18 cellular contexts compared by ENCODE assay signal in genomic region chr3:105812194-105812586, GRCh38. TPM values are rescaled to one million over a fixed set of nuclear protein-coding genes. Genes with fewer than 3 reads are reported as not detected.
DNase-seq lines count a peak whose midpoint lies in the region; ATAC-seq and TF ChIP-seq lines count a peak whose summit lies in the region.
"Had no signal": no experiment of that assay in that cellular context is flagged by ENCODE, and none has a peak within 500 bp of the region (broad histone marks: within the 10 kb centered on the region; RNA-seq: fewer than 3 reads in every experiment).

No MANE protein-coding gene starts in this region.

- no peaks in the 10 kb centered on the region for H3K27me3 Mint-ChIP-seq in naive thymus-derived CD8-positive, alpha-beta T cell

- no TSS peak for BruUV-seq in IMR-90 (replicated peaks; lab: Mats Ljungman, UMichigan)
- BruUV-seq in OCI-LY7 (replicated peaks; lab: Mats Ljungman, UMichigan), result no TSS peak

- no peak overlapping the region for H2BK15ac ChIP-seq in IMR-90 (ENCODE audit: low read depth, low read length)

- peak overlapping the region in 1 of 2 experiments; percentile 23; a peak in 1 of 4 replicates for H4K8ac ChIP-seq in IMR-90 (ENCODE audit: low read depth in 2 of 2, low read length in 2 of 2)

- H3K27ac Mint-ChIP-seq in naive thymus-derived CD8-positive, alpha-beta T cell, result peak overlapping the region in 7 of 10 donors; percentile 1 to 73 (median 51)

- in situ Hi-C loops in IMR-90 (cut with MboI; ENCODE audit: low sequenced_read_pairs) (no loop called here), brain microvascular endothelial cell (cut with HindIII; ENCODE audit: low pct_ligation_motif_present, low sequenced_read_pairs) (no loop called here)

- H4K91ac ChIP-seq in IMR-90 (ENCODE audit: insufficient read depth, low read depth, low read length), result no peak overlapping the region

- TF ChIP-seq POLR2A in IMR-90 (IDR thresholded peaks at IDR 0.05; ENCODE audit: low read depth, low read length), result no peak

- CTCF ChIA-PET in IMR-90 (lab: Yijun Ruan, JAX), result no interaction called here
- CTCF ChIA-PET in OCI-LY7 (lab: Charles Lee; ENCODE audit: unreplicated experiment), result no interaction called here

- 0 out of 2 replicates have a peak overlapping the region, but pooled peaks have one; percentile 32 for H2BK120ac ChIP-seq in IMR-90 (ENCODE audit: low read depth, low read length)

- H3K9me1 ChIP-seq in IMR-90 (ENCODE audit: insufficient read depth, low read length), result no peaks in the 10 kb centered on the region

- no peaks in the 10 kb centered on the region for H3K9me3 ChIP-seq in IMR-90 (ENCODE audit: control insufficient read depth, insufficient read depth, low read length)
- H3K9me3 ChIP-seq in OCI-LY7 (ENCODE audit: low read length), result no peaks in the 10 kb centered on the region
- no peaks in the 10 kb centered on the region for H3K9me3 ChIP-seq in left lung
- H3K9me3 ChIP-seq: gastrocnemius medialis, transverse colon had no signal

- no peak overlapping the region for H3K4ac ChIP-seq in IMR-90 (ENCODE audit: low read depth, low read length)

- peaks cover 23 to 74% (median 67%) of the 10 kb centered on the region in 4 donors for H3K4me1 Mint-ChIP-seq in naive thymus-derived CD8-positive, alpha-beta T cell

- H2AK5ac ChIP-seq in IMR-90 (ENCODE audit: low read depth, low read length), result no peak overlapping the region

- no peak for TF ChIP-seq CTCF in IMR-90 (conservative IDR thresholded peaks at IDR 0.05; ENCODE audit: low read depth, low read length)
- no peak for TF ChIP-seq CTCF in brain microvascular endothelial cell (IDR thresholded peaks at IDR 0.05; ENCODE audit: low read depth, low read length, missing control alignments)
- no peak for TF ChIP-seq CTCF in OCI-LY7 (conservative IDR thresholded peaks at IDR 0.05; ENCODE audit: low read length)
- TF ChIP-seq CTCF in left lung (IDR thresholded peaks at IDR 0.05), result no peak

- dilution Hi-C loops in IMR-90 (cut with HindIII; ENCODE audit: low sequenced_read_pairs, unreplicated experiment), result no loop called here

- intact Hi-C loops in IMR-90 (cut with micrococcal nuclease) (no loop called here), OCI-LY7 (cut with micrococcal nuclease; ENCODE audit: unreplicated experiment) (loop anchor here (10.0 kb wide), 1 partner anchor 1287 kb away; no protein-coding TSS in a partner anchor), left lung (cut with DNase I) (no loop called here)

- H3K4me3 Mint-ChIP-seq in naive thymus-derived CD8-positive, alpha-beta T cell, result peak overlapping the region in 2 of 10 donors; percentile 9 to 25
- H3K4me3 Mint-ChIP-seq: neural crest cell had no signal

- peak; percentile 81 for DNase-seq in EH (ENCODE audit: low read depth)
- peak; percentile 74 for DNase-seq in IMR-90
- no peak for DNase-seq in brain microvascular endothelial cell
- DNase-seq in naive thymus-derived CD8-positive, alpha-beta T cell, result no peak
- DNase-seq in OCI-LY7 (ENCODE audit: low spot score), result no peak
- no peak for DNase-seq in KG1 (lab: John Stamatoyannopoulos, UW)
- DNase-seq in left lung, result no peak
- DNase-seq: activated CD4-positive, alpha-beta T cell treated with anti-CD3 and anti-CD28 coated beads, Interleukin-2, amount 50 U/mL, for 1 hour; activated naive CD4-positive, alpha-beta T cell treated with Interleukin-2 at 50 U/mL for 16 hours; DND-41; gastrocnemius medialis; left cardiac atrium; NCI-H2029 treated with DMSO at 0.1 percent for 48 hours; NK-92 treated with Interleukin-12 subunit alpha and Interleukin-12 subunit beta, amount 100 ng/mL, for 24 hours; transverse colon had no signal

- H2AFZ ChIP-seq in IMR-90 (replicated peaks; ENCODE audit: low read length, poor library complexity) (no peak overlapping the region), OCI-LY7 (ENCODE audit: low read length) (no peak overlapping the region)

- H3K27me3 ChIP-seq in IMR-90 (ENCODE audit: control insufficient read depth, insufficient read depth, low read length) (no peaks in the 10 kb centered on the region), brain microvascular endothelial cell (replicated peaks) (no peaks in the 10 kb centered on the region), left lung (no peaks in the 10 kb centered on the region)
- H3K27me3 ChIP-seq: gastrocnemius medialis, transverse colon had no signal

- TF ChIP-seq RAD21 in IMR-90 (IDR thresholded peaks at IDR 0.05; ENCODE audit: low read length), result no peak

- H4K20me1 ChIP-seq in IMR-90 (ENCODE audit: insufficient read depth, low read length) (no peaks in the 10 kb centered on the region; the same call in 1 of the 2 replicates), OCI-LY7 (ENCODE audit: insufficient read depth, low read length) (no peaks in the 10 kb centered on the region)

- H3K9me3 Mint-ChIP-seq in naive thymus-derived CD8-positive, alpha-beta T cell, result peaks cover 0 to 2% (median 0%) of the 10 kb centered on the region in 9 donors
- H3K9me3 Mint-ChIP-seq: neural crest cell had no signal

- H3K4me3 ChIP-seq in IMR-90 (ENCODE audit: insufficient read depth, low read depth, low read length) (no peak overlapping the region), brain microvascular endothelial cell (ENCODE audit: low read depth, low read length) (no peak overlapping the region), OCI-LY7 (ENCODE audit: low read depth, low read length, poor library complexity, severe bottlenecking) (no peak overlapping the region), left lung (no peak overlapping the region)
- H3K4me3 ChIP-seq: gastrocnemius medialis, skin epidermis, transverse colon had no signal

- no peak overlapping the region for H3K14ac ChIP-seq in IMR-90 (replicated peaks; ENCODE audit: low read depth, low read length)

- H3K79me2 ChIP-seq in OCI-LY7 (ENCODE audit: insufficient read depth, low read depth, low read length), result peaks cover 9% of the 10 kb centered on the region; the same call in 1 of the 2 replicates

- H3K56ac ChIP-seq in IMR-90 (ENCODE audit: extremely low read depth, insufficient read depth, low read length), result no peak overlapping the region

- H3K79me1 ChIP-seq in IMR-90 (ENCODE audit: low read depth in 1 of 2, low read length in 2 of 2), result peaks cover 5 to 21% of the 10 kb centered on the region in 2 experiments; a peak in 3 of 4 replicates

- no peak overlapping the region for H2AK9ac ChIP-seq in IMR-90 (replicated peaks; ENCODE audit: low read depth, low read length, poor library complexity)

- WGBS in IMR-90 (ENCODE audit: extremely low coverage in 2 of 2, insufficient read length in 1 of 2), 2 experiments, result 60% methylated on average over 1 of the region's 1 CpG; no CpG with 5 or more reads in 1 of the 2 experiments

- POLR2A ChIA-PET in IMR-90 (lab: Charles Lee; ENCODE audit: unreplicated experiment) (no interaction called here), OCI-LY7 (lab: Charles Lee) (interaction anchor here (1.2 to 2.0 kb wide), 3 partner anchors 10 to 11 kb away, joined by 3 to 15 read pairs (median 5); no protein-coding TSS in a partner anchor)
- POLR2A ChIA-PET in naive thymus-derived CD8-positive, alpha-beta T cell (lab: Charles Lee), result interaction anchor here (0.8 kb wide), 1 partner anchor 63 kb away, joined by 5 read pairs; no protein-coding TSS in a partner anchor

- peak overlapping the region; percentile 12; the same call in 1 of the 2 replicates for H3K18ac ChIP-seq in IMR-90 (ENCODE audit: low read depth, low read length)

- peaks cover 6 to 26% (median 15%) of the 10 kb centered on the region in 3 donors for H3K36me3 Mint-ChIP-seq in naive thymus-derived CD8-positive, alpha-beta T cell

- no peaks in the 10 kb centered on the region for H3K9me2 ChIP-seq in OCI-LY7 (ENCODE audit: insufficient read depth, low read length)

- no peak overlapping the region for H3K27ac ChIP-seq in IMR-90 (ENCODE audit: insufficient read depth, low read length)
- peak overlapping the region; percentile 5 for H3K27ac ChIP-seq in brain microvascular endothelial cell
- H3K27ac ChIP-seq in OCI-LY7 (ENCODE audit: low read depth, low read length, poor library complexity, severe bottlenecking), result no peak overlapping the region
- no peak overlapping the region for H3K27ac ChIP-seq in left lung
- H3K27ac ChIP-seq: gastrocnemius medialis, skin epidermis, transverse colon had no signal

- ATAC-seq in IMR-90 (ENCODE audit: low read depth) (peak; percentile 66), left lung (no peak), GM18519 (IDR thresholded peaks at IDR 0.05; ENCODE audit: low FRiP score, unreplicated experiment) (no peak)
- no peak for ATAC-seq in naive thymus-derived CD8-positive, alpha-beta T cell
- ATAC-seq: gastrocnemius medialis, left cardiac atrium had no signal

- no peak overlapping the region for H3K23ac ChIP-seq in IMR-90 (ENCODE audit: low read depth, low read length)

- peaks cover 2% of the 10 kb centered on the region; the same call in 1 of the 2 replicates for H3K4me1 ChIP-seq in IMR-90 (ENCODE audit: control insufficient read depth, insufficient read depth, low read length)
- H3K4me1 ChIP-seq in OCI-LY7 (ENCODE audit: insufficient read depth, low read length, poor library complexity, severe bottlenecking), result peaks cover 37% of the 10 kb centered on the region
- peaks cover 4 to 36% of the 10 kb centered on the region in 2 donors for H3K4me1 ChIP-seq in left lung

- no peak overlapping the region for H4K5ac ChIP-seq in IMR-90 (ENCODE audit: low read depth, low read length)

- H2BK5ac ChIP-seq in IMR-90 (ENCODE audit: low read depth, low read length, poor library complexity, severe bottlenecking), result peak overlapping the region; percentile 12

- H3K4me2 ChIP-seq in IMR-90 (ENCODE audit: low read depth, low read length) (peak overlapping the region; percentile 33; the same call in 1 of the 2 replicates), OCI-LY7 (ENCODE audit: low read length) (no peak overlapping the region; the same call in 1 of the 2 replicates)

- no peaks in the 10 kb centered on the region for H3K36me3 ChIP-seq in IMR-90 (ENCODE audit: control insufficient read depth, insufficient read depth, low read length)
- no peaks in the 10 kb centered on the region for H3K36me3 ChIP-seq in brain microvascular endothelial cell (replicated peaks)
- H3K36me3 ChIP-seq in OCI-LY7 (ENCODE audit: insufficient read depth, low read length), result 0 out of 2 replicates have a peak, but pooled peaks cover 3% of the 10 kb centered on the region
- no peaks in the 10 kb centered on the region for H3K36me3 ChIP-seq in left lung
- H3K36me3 ChIP-seq: gastrocnemius medialis, transverse colon had no signal

- H2BK20ac ChIP-seq in IMR-90 (ENCODE audit: low read depth, low read length), result no peak overlapping the region

- H3K9ac ChIP-seq in IMR-90 (ENCODE audit: low read depth, low read length), result no peak overlapping the region

TF ChIP-seq in IMR-90, 13 proteins besides CTCF, POLR2A, EP300 and RAD21 (continues in another document):
- TF ChIP-seq NFE2L2 (IDR thresholded peaks at IDR 0.05; ENCODE audit: low read depth, low read length) (no peak), SMC3 (IDR thresholded peaks at IDR 0.05; ENCODE audit: low read depth, low read length) (no peak)

RNA-seq across cellular contexts. Expression of gene CBLB, which starts 56.6 kb away (rescaled TPM):
- total RNA-seq in IMR-90 (2012; rRNA removed), result 20.1 and 28.6 TPM in 2 replicates
- polyA plus RNA-seq in IMR-90 (2012; rRNA removed), result 10.1 and 10.2 TPM in 2 replicates
- polyA plus RNA-seq in IMR-90 (2012; cell fraction: cytosol; rRNA removed), result 2.7 and 5.9 TPM in 2 replicates
- polyA plus RNA-seq in IMR-90 (2012; cell fraction: nucleus; rRNA removed; ENCODE audit: low replicate concordance), result 7.1 and 45.1 TPM in 2 replicates
- total RNA-seq in naive thymus-derived CD8-positive, alpha-beta T cell, result 100 to 1,000 TPM; 106 to 108 TPM
- polyA plus RNA-seq in naive thymus-derived CD8-positive, alpha-beta T cell, result 10 to 100 TPM; 32.1 to 36.6 (median 34.2) TPM
- 24.5 and 57.7 TPM in 2 replicates for total RNA-seq in OCI-LY7 (2014; rRNA removed; shearing (Covaris generic))
- 38.5 and 51.6 TPM in 2 replicates for total RNA-seq in OCI-LY7 (2022)
- 10 to 100 TPM; 30.7 to 34.7 TPM for total RNA-seq in left lung

Comparison
In these comparisons a context has a peak if more than half of its experiments do, and no peak if none do; other contexts are left out.
1. DNase-seq: peak in EH (single experiment) and IMR-90 (single experiment); none in brain microvascular endothelial cell (single experiment), naive thymus-derived CD8-positive, alpha-beta T cell (0 of 10), OCI-LY7 (single experiment), KG1 (single experiment) and left lung (0 of 2).